In the genomic region with DNA sequence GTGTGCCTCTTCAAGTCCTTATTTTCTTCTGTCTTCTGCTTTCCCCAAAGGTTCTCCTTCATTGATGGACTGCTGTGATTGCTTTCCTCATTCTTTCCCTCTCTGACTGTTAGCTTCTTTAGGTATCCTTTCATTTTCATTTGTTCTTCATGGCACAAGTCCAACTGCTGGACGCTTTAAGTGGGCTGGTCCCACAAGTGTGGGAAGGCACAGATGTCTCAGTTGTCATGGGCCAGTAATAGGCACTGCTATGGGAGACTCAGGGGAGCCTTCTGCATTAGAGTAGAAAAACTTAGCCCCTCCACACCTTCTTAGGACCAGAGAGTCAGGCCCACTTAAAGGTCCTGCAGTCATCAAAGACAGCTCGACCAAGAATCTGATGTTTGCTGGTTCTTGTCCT, we compare ENCODE assay signal across 35 cellular contexts.
DNase-seq lines count a peak whose midpoint lies in the region; ATAC-seq, FAIRE-seq and TF ChIP-seq lines count a peak whose summit lies in the region.
"Had no signal": no experiment of that assay in that cellular context is flagged by ENCODE, and none has a peak within 500 bp of the region (broad histone marks: within the 10 kb centered on the region; RNA-seq: fewer than 3 reads in every experiment).

No MANE protein-coding gene starts in this region.

- H3K4me1 ChIP-seq in GM12878 (ENCODE audit: control insufficient read depth, insufficient read depth, low read length), result no peaks in the 10 kb centered on the region
- H3K4me1 ChIP-seq: Caco-2, left lung, neural progenitor cell, right atrium auricular region, stomach, thyroid gland had no signal

- H3K4me3 ChIP-seq in GM12878, result no peak overlapping the region
- H3K4me3 ChIP-seq: adrenal gland, GM23248, K562, left lung, neural progenitor cell, right atrium auricular region, spleen, stomach, thyroid gland had no signal

- no peak overlapping the region for H3K4me2 ChIP-seq in GM12878 (ENCODE audit: control insufficient read depth, insufficient read depth)
- H3K4me2 ChIP-seq: neural progenitor cell had no signal

- intact Hi-C loops in GM12878 (cut with micrococcal nuclease; ENCODE audit: unreplicated experiment), result no loop called here

- H3K36me3 ChIP-seq in GM12878 (ENCODE audit: control insufficient read depth in 2 of 2, insufficient read depth in 2 of 2, low read length in 1 of 2), result no peaks in the 10 kb centered on the region
- H3K36me3 ChIP-seq: adrenal gland, left lung, neural progenitor cell, right atrium auricular region, spleen, stomach, thyroid gland had no signal

- no peaks in the 10 kb centered on the region for H4K20me1 ChIP-seq in GM12878 (ENCODE audit: control insufficient read depth, insufficient read depth)

- SMC1A ChIA-PET in GM12878 (lab: Charles Lee; ENCODE audit: uncharacterized antibody, unreplicated experiment), result interaction anchor here (0.6 to 1.2 kb wide), 4 partner anchors 41 to 105 kb away, joined by 3 to 4 read pairs (median 4); no protein-coding TSS in a partner anchor

- 26% methylated on average over 2 of the region's 2 CpGs for WGBS in GM12878 (ENCODE audit: insufficient coverage, insufficient replicate concordance, low lambda C conversion rate, missing lambda C conversion rate)

- TF ChIP-seq POLR2A in GM12878 (IDR thresholded peaks at IDR 0.05; ENCODE audit: low read depth, low read length), result no peak

- H3K27ac ChIP-seq in GM12878 (ENCODE audit: control insufficient read depth, insufficient read depth), result no peak overlapping the region
- H3K27ac ChIP-seq: 22Rv1, adrenal gland, C4-2B, GM23248, left lung, neural progenitor cell, right atrium auricular region, spleen, stomach, thyroid gland had no signal

- DNase-seq in DMS 273 (lab: John Stamatoyannopoulos, UW; ENCODE audit: unreplicated experiment), result peak; percentile 36
- DNase-seq in DMS 273 treated with DMSO at 0.1 percent for 48 hours (lab: John Stamatoyannopoulos, UW), result no peak
- DNase-seq in GM12878 (ENCODE audit: low read depth, low spot score), result peak; percentile 31
- DNase-seq in myocyte (ENCODE audit: low read depth), result peak; percentile 86
- DNase-seq in stimulated activated CD4-positive, alpha-beta T cell treated with anti-CD3 and anti-CD28 coated beads, Interleukin-4, amount 100 ng/mL, for 24 hours, result no peak
- DNase-seq: activated CD8-positive, alpha-beta T cell treated with anti-CD3 and anti-CD28 coated beads for 36 hours; activated naive CD4-positive, alpha-beta T cell treated with anti-CD3 and anti-CD28 coated beads, Interleukin-2, amount 10 ng/mL, durations not matched to agents 7 days and 5 days; adrenal gland; Caco-2; DMS79; effector CD4-positive, alpha-beta T cell; GDM1; GM23248; HFFc6; left lung; mesendoderm; NCI-H1105 treated with DMSO at 0.1 percent for 48 hours; NCI-H1930; NCI-H524 treated with DMSO at 0.1 percent for 48 hours; posterior cingulate gyrus; SHP77 treated with DMSO at 0.1 percent for 48 hours; spleen; stimulated activated CD4-positive, alpha-beta T cell treated with anti-CD3 and anti-CD28 coated beads, Interleukin-2, amount 100 ng/mL, for 24 hours; stimulated activated CD8-positive, alpha-beta memory T cell treated with anti-CD3 and anti-CD28 coated beads, Interleukin-4, amount 100 ng/mL, for 48 hours; stomach had no signal

- RAD21 ChIA-PET in GM12878 (lab: Charles Lee; ENCODE audit: unreplicated experiment), result no interaction called here

- POLR2A ChIA-PET in GM12878 (lab: Charles Lee), result interaction anchor here (0.5 kb wide), 1 partner anchor 10 kb away, joined by 4 read pairs; no protein-coding TSS in a partner anchor

- in situ Hi-C loops in GM12878 (cut with MboI), result no loop called here

- CTCF ChIA-PET in GM12878 (lab: Yijun Ruan, JAX), result interaction anchor here (0.5 kb wide), 1 partner anchor 52 kb away, joined by 3 read pairs; no protein-coding TSS in a partner anchor

- no TSS peak for BruUV-seq in GM12878 (replicated peaks; lab: Mats Ljungman, UMichigan)

- no peak for TF ChIP-seq CTCF in GM12878 (IDR thresholded peaks at IDR 0.05 in 2 of 3, conservative IDR thresholded peaks at IDR 0.05 in 1 of 3; ENCODE audit: control insufficient read depth in 2 of 3, extremely low read depth in 1 of 3, insufficient read depth in 1 of 3, low read depth in 3 of 3, low read length in 3 of 3)

- H2AFZ ChIP-seq in GM12878 (ENCODE audit: control insufficient read depth, low read depth, low read length), result peak overlapping the region; percentile 33
- H2AFZ ChIP-seq: GM23248, neural progenitor cell had no signal

- no peak overlapping the region for H3K9ac ChIP-seq in GM12878 (ENCODE audit: control insufficient read depth, insufficient read depth, low read length)
- H3K9ac ChIP-seq: GM23248, neural progenitor cell had no signal

- no peaks in the 10 kb centered on the region; the same call in 1 of the 3 replicates for H3K9me3 ChIP-seq in GM12878 (replicated peaks; ENCODE audit: control insufficient read depth, insufficient read depth, low read length)
- H3K9me3 ChIP-seq: adrenal gland, Caco-2, right atrium auricular region, thyroid gland had no signal

- H3K27me3 ChIP-seq in GM12878 (replicated peaks in 1 of 2; ENCODE audit: control insufficient read depth in 2 of 2, insufficient read depth in 2 of 2, low read length in 1 of 2), result no peaks in the 10 kb centered on the region
- H3K27me3 ChIP-seq: adrenal gland, left lung, neural progenitor cell, right atrium auricular region, spleen, stomach, thyroid gland had no signal

- no peak for FAIRE-seq in GM12878 (lab: Jason Lieb, UNC)
- FAIRE-seq: K562 had no signal

- TF ChIP-seq EP300 in GM12878 (IDR thresholded peaks at IDR 0.05; ENCODE audit: borderline replicate concordance in 1 of 2, control insufficient read depth in 1 of 2, low read depth in 2 of 2, low read length in 2 of 2), result no peak

- no peak for TF ChIP-seq RAD21 in GM12878 (IDR thresholded peaks at IDR 0.05; ENCODE audit: insufficient read depth, low read depth, low read length)

- ATAC-seq in GM12878 (peak; percentile 66), GM19023 (IDR thresholded peaks at IDR 0.05; ENCODE audit: unreplicated experiment) (no peak), HG03039 (IDR thresholded peaks at IDR 0.05; ENCODE audit: unreplicated experiment) (no peak), GM18907 (IDR thresholded peaks at IDR 0.05; ENCODE audit: unreplicated experiment) (no peak)
- ATAC-seq: activated CD8-positive, alpha-beta T cell treated with anti-CD3 and anti-CD28 coated beads for 36 hours; activated T-helper 17 cell treated with anti-CD3 and anti-CD28 coated beads, Interleukin-2, amount 50 U/mL, for 72 hours; K562; left lung had no signal

- H3K79me2 ChIP-seq in GM12878 (ENCODE audit: control insufficient read depth, insufficient read depth, low read length), result no peaks in the 10 kb centered on the region

TF ChIP-seq in GM12878, 131 proteins besides CTCF, POLR2A, EP300 and RAD21:
- TF ChIP-seq NBN (IDR thresholded peaks at IDR 0.05) (no peak), JUNB (IDR thresholded peaks at IDR 0.05) (no peak), SIN3A (IDR thresholded peaks at IDR 0.05; ENCODE audit: low read depth, low read length) (no peak)
- TF ChIP-seq, protein P1, sequence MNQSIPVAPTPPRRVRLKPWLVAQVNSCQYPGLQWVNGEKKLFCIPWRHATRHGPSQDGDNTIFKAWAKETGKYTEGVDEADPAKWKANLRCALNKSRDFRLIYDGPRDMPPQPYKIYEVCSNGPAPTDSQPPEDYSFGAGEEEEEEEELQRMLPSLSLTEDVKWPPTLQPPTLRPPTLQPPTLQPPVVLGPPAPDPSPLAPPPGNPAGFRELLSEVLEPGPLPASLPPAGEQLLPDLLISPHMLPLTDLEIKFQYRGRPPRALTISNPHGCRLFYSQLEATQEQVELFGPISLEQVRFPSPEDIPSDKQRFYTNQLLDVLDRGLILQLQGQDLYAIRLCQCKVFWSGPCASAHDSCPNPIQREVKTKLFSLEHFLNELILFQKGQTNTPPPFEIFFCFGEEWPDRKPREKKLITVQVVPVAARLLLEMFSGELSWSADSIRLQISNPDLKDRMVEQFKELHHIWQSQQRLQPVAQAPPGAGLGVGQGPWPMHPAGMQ (IDR thresholded peaks at IDR 0.05; ENCODE audit: borderline replicate concordance), result no peak

Comparison
In these comparisons a context has a peak if more than half of its experiments do, and no peak if none do; other contexts are left out.
1. DNase-seq: peak in DMS 273 (single experiment), GM12878 (single experiment) and myocyte (single experiment); none in DMS 273 treated with DMSO at 0.1 percent for 48 hours (single experiment) and stimulated activated CD4-positive, alpha-beta T cell treated with anti-CD3 and anti-CD28 coated beads, Interleukin-4, amount 100 ng/mL, for 24 hours (single experiment).